Comparison of ENCODE assay signal across 24 cellular contexts in genomic region chr2:23542390-23542789, GRCh38.
"Had no signal": no experiment of that assay in that cellular context is flagged by ENCODE, and none has a peak within 500 bp of the region (broad histone marks: within the 10 kb centered on the region; RNA-seq: fewer than 3 reads in every experiment).

No MANE protein-coding gene starts in this region.

- H3K4me3 ChIP-seq: colonic mucosa, smooth muscle cell, stomach, upper lobe of left lung had no signal

- H3K36me3 ChIP-seq: brain microvascular endothelial cell, colonic mucosa, stomach, upper lobe of left lung had no signal

- H3K36me3 Mint-ChIP-seq: activated CD8-positive, alpha-beta memory T cell treated with anti-CD3 and anti-CD28 coated beads, Interleukin-2, amount 10 ng/mL, durations not matched to agents 7 days and 5 days had no signal

- H3K27ac ChIP-seq: brain microvascular endothelial cell, colonic mucosa, epithelial cell of prostate, upper lobe of left lung had no signal

- H3K4me1 Mint-ChIP-seq: activated CD4-positive, alpha-beta memory T cell treated with anti-CD3 and anti-CD28 coated beads, Interleukin-2, amount 10 ng/mL, durations not matched to agents 7 days and 5 days; activated CD8-positive, alpha-beta memory T cell treated with anti-CD3 and anti-CD28 coated beads, Interleukin-2, amount 10 ng/mL, durations not matched to agents 7 days and 5 days; activated T-helper 17 cell treated with anti-CD3 and anti-CD28 coated beads, Interleukin-2, amount 50 U/mL, for 72 hours; central memory CD8-positive, alpha-beta T cell had no signal

- ATAC-seq: activated CD8-positive, alpha-beta memory T cell treated with anti-CD3 and anti-CD28 coated beads, Interleukin-2, amount 10 ng/mL, durations not matched to agents 7 days and 5 days; activated T-helper 17 cell treated with anti-CD3 and anti-CD28 coated beads, Interleukin-2, amount 50 U/mL, for 72 hours had no signal

- H3K4me1 ChIP-seq: colonic mucosa, upper lobe of left lung had no signal

- H3K27ac Mint-ChIP-seq: activated CD4-positive, alpha-beta memory T cell treated with anti-CD3 and anti-CD28 coated beads, Interleukin-2, amount 10 ng/mL, durations not matched to agents 7 days and 5 days; activated CD8-positive, alpha-beta memory T cell treated with anti-CD3 and anti-CD28 coated beads, Interleukin-2, amount 10 ng/mL, durations not matched to agents 7 days and 5 days; activated T-helper 17 cell treated with anti-CD3 and anti-CD28 coated beads, Interleukin-2, amount 50 U/mL, for 72 hours; endodermal cell had no signal

- DNase-seq: activated CD4-positive, alpha-beta memory T cell treated with anti-CD3 and anti-CD28 coated beads, Interleukin-2, amount 10 ng/mL, durations not matched to agents 7 days and 5 days; activated CD4-positive, alpha-beta T cell treated with anti-CD3 and anti-CD28 coated beads for 48 hours; activated CD4-positive, CD25-positive, alpha-beta regulatory T cell; activated CD8-positive, alpha-beta memory T cell treated with anti-CD3 and anti-CD28 coated beads, Interleukin-2, amount 10 ng/mL, durations not matched to agents 7 days and 5 days; activated naive CD4-positive, alpha-beta T cell; activated T-cell treated with anti-CD3 and anti-CD28 coated beads, Interleukin-2, amount 50 U/mL, for 1 hour; anterior cingulate cortex; brain microvascular endothelial cell; colonic mucosa; endodermal cell; hippocampal formation; left cardiac atrium; mammary epithelial cell; midbrain; stimulated activated CD4-positive, alpha-beta T cell treated with anti-CD3 and anti-CD28 coated beads, Interleukin-4, amount 100 ng/mL, for 1 hour; stomach; T-helper 1 cell; T-helper 9 cell; upper lobe of left lung had no signal

- H3K4me3 Mint-ChIP-seq: activated CD4-positive, alpha-beta memory T cell treated with anti-CD3 and anti-CD28 coated beads, Interleukin-2, amount 10 ng/mL, durations not matched to agents 7 days and 5 days; activated CD8-positive, alpha-beta memory T cell treated with anti-CD3 and anti-CD28 coated beads, Interleukin-2, amount 10 ng/mL, durations not matched to agents 7 days and 5 days; activated T-helper 17 cell treated with anti-CD3 and anti-CD28 coated beads, Interleukin-2, amount 50 U/mL, for 72 hours; central memory CD8-positive, alpha-beta T cell; endodermal cell; neural crest cell had no signal

- H3K9me3 Mint-ChIP-seq: activated CD4-positive, alpha-beta memory T cell treated with anti-CD3 and anti-CD28 coated beads, Interleukin-2, amount 10 ng/mL, durations not matched to agents 7 days and 5 days; activated T-helper 17 cell treated with anti-CD3 and anti-CD28 coated beads, Interleukin-2, amount 50 U/mL, for 72 hours; central memory CD8-positive, alpha-beta T cell; endodermal cell; neural crest cell had no signal

- H3K9me3 ChIP-seq: colonic mucosa, stomach, upper lobe of left lung had no signal

- H3K27me3 ChIP-seq: brain microvascular endothelial cell, colonic mucosa, stomach, upper lobe of left lung had no signal

- H3K27me3 Mint-ChIP-seq: activated T-helper 17 cell treated with anti-CD3 and anti-CD28 coated beads, Interleukin-2, amount 50 U/mL, for 72 hours; central memory CD8-positive, alpha-beta T cell had no signal
